In the genomic region with DNA sequence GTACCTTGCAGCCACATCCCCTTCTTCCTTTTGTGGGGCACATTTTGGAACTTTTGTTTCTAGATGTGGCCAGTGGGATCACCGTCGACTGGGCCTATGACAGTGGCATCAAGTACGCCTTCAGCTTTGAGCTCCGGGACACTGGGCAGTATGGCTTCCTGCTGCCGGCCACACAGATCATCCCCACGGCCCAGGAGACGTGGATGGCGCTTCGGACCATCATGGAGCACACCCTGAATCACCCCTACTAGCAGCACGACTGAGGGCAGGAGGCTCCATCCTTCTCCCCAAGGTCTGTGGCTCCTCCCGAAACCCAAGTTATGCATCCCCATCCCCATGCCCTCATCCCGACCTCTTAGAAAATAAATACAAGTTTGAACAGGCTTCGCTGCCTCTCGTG, we compare ENCODE assay signal across 2 cellular contexts.
TF ChIP-seq lines count a peak whose summit lies in the region.

No MANE protein-coding gene starts in this region.

TF ChIP-seq in SK-N-SH, 30 proteins besides CTCF, POLR2A, EP300 and RAD21:
- TF ChIP-seq, protein P1, sequence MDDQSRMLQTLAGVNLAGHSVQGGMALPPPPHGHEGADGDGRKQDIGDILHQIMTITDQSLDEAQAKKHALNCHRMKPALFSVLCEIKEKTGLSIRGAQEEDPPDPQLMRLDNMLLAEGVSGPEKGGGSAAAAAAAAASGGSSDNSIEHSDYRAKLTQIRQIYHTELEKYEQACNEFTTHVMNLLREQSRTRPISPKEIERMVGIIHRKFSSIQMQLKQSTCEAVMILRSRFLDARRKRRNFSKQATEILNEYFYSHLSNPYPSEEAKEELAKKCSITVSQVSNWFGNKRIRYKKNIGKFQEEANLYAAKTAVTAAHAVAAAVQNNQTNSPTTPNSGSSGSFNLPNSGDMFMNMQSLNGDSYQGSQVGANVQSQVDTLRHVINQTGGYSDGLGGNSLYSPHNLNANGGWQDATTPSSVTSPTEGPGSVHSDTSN (IDR thresholded peaks at IDR 0.05), result no peak
- TF ChIP-seq FOXM1 (IDR thresholded peaks at IDR 0.05; ENCODE audit: low read depth) (no peak), TEAD4 (IDR thresholded peaks at IDR 0.05; ENCODE audit: borderline replicate concordance, insufficient read depth) (no peak), POLR2AphosphoS5 (IDR thresholded peaks at IDR 0.05; ENCODE audit: low read depth, low read length) (no peak)

TF ChIP-seq in SK-N-SH treated with all-trans-retinoic acid at 6 μM for 48 hours, 23 proteins besides CTCF, POLR2A, EP300 and RAD21 (continued from another document):
- TF ChIP-seq TSHZ2 (CRISPR knock-in tag; IDR thresholded peaks at IDR 0.05) (no peak), RARB (CRISPR knock-in tag; IDR thresholded peaks at IDR 0.05) (no peak), BACH2 (CRISPR knock-in tag; IDR thresholded peaks at IDR 0.05; ENCODE audit: borderline replicate concordance) (no peak), ZC3H10 (CRISPR knock-in tag; IDR thresholded peaks at IDR 0.05) (no peak), ZNF70 (CRISPR knock-in tag; IDR thresholded peaks at IDR 0.05) (no peak), ZNF565 (CRISPR knock-in tag; conservative IDR thresholded peaks at IDR 0.05; ENCODE audit: low read depth) (no peak), ISL1 (CRISPR knock-in tag; IDR thresholded peaks at IDR 0.05) (no peak), PATZ1 (CRISPR knock-in tag; IDR thresholded peaks at IDR 0.05; ENCODE audit: borderline replicate concordance) (no peak), PPARA (CRISPR knock-in tag; IDR thresholded peaks at IDR 0.05; ENCODE audit: borderline replicate concordance) (no peak), GLIS3 (CRISPR knock-in tag; IDR thresholded peaks at IDR 0.05) (no peak), ARNTL (CRISPR knock-in tag; IDR thresholded peaks at IDR 0.05; ENCODE audit: borderline replicate concordance, low read depth) (no peak)
- TF ChIP-seq, protein P2, sequence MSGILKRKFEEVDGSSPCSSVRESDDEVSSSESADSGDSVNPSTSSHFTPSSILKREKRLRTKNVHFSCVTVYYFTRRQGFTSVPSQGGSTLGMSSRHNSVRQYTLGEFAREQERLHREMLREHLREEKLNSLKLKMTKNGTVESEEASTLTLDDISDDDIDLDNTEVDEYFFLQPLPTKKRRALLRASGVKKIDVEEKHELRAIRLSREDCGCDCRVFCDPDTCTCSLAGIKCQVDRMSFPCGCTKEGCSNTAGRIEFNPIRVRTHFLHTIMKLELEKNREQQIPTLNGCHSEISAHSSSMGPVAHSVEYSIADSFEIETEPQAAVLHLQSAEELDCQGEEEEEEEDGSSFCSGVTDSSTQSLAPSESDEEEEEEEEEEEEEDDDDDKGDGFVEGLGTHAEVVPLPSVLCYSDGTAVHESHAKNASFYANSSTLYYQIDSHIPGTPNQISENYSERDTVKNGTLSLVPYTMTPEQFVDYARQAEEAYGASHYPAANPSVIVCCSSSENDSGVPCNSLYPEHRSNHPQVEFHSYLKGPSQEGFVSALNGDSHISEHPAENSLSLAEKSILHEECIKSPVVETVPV (CRISPR knock-in tag; IDR thresholded peaks at IDR 0.05), result no peak
- TF ChIP-seq, protein P3, sequence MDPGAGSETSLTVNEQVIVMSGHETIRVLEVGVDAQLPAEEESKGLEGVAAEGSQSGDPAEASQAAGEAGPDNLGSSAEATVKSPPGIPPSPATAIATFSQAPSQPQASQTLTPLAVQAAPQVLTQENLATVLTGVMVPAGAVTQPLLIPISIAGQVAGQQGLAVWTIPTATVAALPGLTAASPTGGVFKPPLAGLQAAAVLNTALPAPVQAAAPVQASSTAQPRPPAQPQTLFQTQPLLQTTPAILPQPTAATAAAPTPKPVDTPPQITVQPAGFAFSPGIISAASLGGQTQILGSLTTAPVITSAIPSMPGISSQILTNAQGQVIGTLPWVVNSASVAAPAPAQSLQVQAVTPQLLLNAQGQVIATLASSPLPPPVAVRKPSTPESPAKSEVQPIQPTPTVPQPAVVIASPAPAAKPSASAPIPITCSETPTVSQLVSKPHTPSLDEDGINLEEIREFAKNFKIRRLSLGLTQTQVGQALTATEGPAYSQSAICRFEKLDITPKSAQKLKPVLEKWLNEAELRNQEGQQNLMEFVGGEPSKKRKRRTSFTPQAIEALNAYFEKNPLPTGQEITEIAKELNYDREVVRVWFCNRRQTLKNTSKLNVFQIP (CRISPR knock-in tag; IDR thresholded peaks at IDR 0.05; ENCODE audit: borderline replicate concordance, low read depth), result no peak
